Comparison of ENCODE assay signal across 8 cellular contexts in genomic region chr9:121133104-121133816, GRCh38. TPM values are rescaled to one million over a fixed set of nuclear protein-coding genes. Genes with fewer than 3 reads are reported as not detected.
A peak's percentile ranks its signal among the peaks of the same experiment; 100 is the strongest.
DNase-seq lines count a peak whose midpoint lies in the region; TF ChIP-seq lines count a peak whose summit lies in the region.

No MANE protein-coding gene starts in this region.

- no peak for TF ChIP-seq CTCF in GM12865 (IDR thresholded peaks at IDR 0.05; ENCODE audit: insufficient read depth, low read depth, low read length, missing control alignments)

- peak; percentile 22 for DNase-seq in GM12865 (ENCODE audit: low read depth)
- DNase-seq in activated CD4-positive, alpha-beta T cell treated with anti-CD3 and anti-CD28 coated beads for 24 hours (ENCODE audit: low read depth in 2 of 2) = peak; percentile 27 to 29
- peak; percentile 68 for DNase-seq in effector CD4-positive, alpha-beta T cell
- DNase-seq in stimulated activated CD4-positive, alpha-beta T cell treated with anti-CD3 and anti-CD28 coated beads, Interleukin-4, amount 100 ng/mL, for 1 hour = peak; percentile 59
- no peak for DNase-seq in D341Med (ENCODE audit: low spot score)
- no peak for DNase-seq in cerebellum (ENCODE audit: low spot score)
- DNase-seq in NK-92 (lab: John Stamatoyannopoulos, UW; ENCODE audit: unreplicated experiment) = no peak
- DNase-seq in superior temporal gyrus (ENCODE audit: extremely low spot score) = no peak

- H3K4me3 ChIP-seq in GM12865 (ENCODE audit: low read depth, low read length) = no peak overlapping the region

RNA-seq across cellular contexts. Expression of gene CNTRL, which starts 58.5 kb away (rescaled TPM):
- 25.0 TPM for total RNA-seq in cerebellum

Comparison
In these comparisons a context has a peak if more than half of its experiments do, and no peak if none do; other contexts are left out.
1. DNase-seq: peak in GM12865 (single experiment), activated CD4-positive, alpha-beta T cell treated with anti-CD3 and anti-CD28 coated beads for 24 hours (2 of 2), effector CD4-positive, alpha-beta T cell (single experiment) and stimulated activated CD4-positive, alpha-beta T cell treated with anti-CD3 and anti-CD28 coated beads, Interleukin-4, amount 100 ng/mL, for 1 hour (single experiment); none in D341Med (single experiment), cerebellum (single experiment), NK-92 (single experiment) and superior temporal gyrus (single experiment).